Comparison of ENCODE assay signal across 19 cellular contexts in genomic region chr7:1908823-1909420, GRCh38.
DNase-seq lines count a peak whose midpoint lies in the region; ATAC-seq, FAIRE-seq and TF ChIP-seq lines count a peak whose summit lies in the region.
"Had no signal": no experiment of that assay in that cellular context is flagged by ENCODE, and none has a peak within 500 bp of the region (broad histone marks: within the 10 kb centered on the region; RNA-seq: fewer than 3 reads in every experiment).

No MANE protein-coding gene starts in this region.

- peaks cover 0 to 8% of the 10 kb centered on the region in 2 donors for H3K4me1 ChIP-seq in right atrium auricular region
- no peaks in the 10 kb centered on the region; a peak in 1 of 7 replicates for H3K4me1 ChIP-seq in H1 (replicated peaks in 1 of 4; ENCODE audit: control insufficient read depth in 3 of 4, insufficient read depth in 4 of 4, low read length in 3 of 4)

- ATAC-seq in left ventricle myocardium superior = no peak
- ATAC-seq in CD4-positive, alpha-beta T cell (ENCODE audit: poor library complexity) = no peak
- ATAC-seq: GM12878 had no signal

- H3K36me3 Mint-ChIP-seq in CD4-positive, alpha-beta T cell (ENCODE audit: low read depth) = peaks cover 54% of the 10 kb centered on the region
- H3K36me3 Mint-ChIP-seq in neural crest cell (ENCODE audit: low read depth) = no peaks in the 10 kb centered on the region
- no peaks in the 10 kb centered on the region for H3K36me3 Mint-ChIP-seq in activated CD4-positive, alpha-beta T cell treated with anti-CD3 and anti-CD28 coated beads, Interleukin-2, amount 10 ng/mL, durations not matched to agents 7 days and 5 days (ENCODE audit: low read depth)

- H3K4me3 ChIP-seq in right atrium auricular region = no peak overlapping the region
- no peak overlapping the region for H3K4me3 ChIP-seq in H1 (ENCODE audit: extremely low read depth in 1 of 4, insufficient read depth in 2 of 4, low read depth in 3 of 4, low read length in 4 of 4)
- H3K4me3 ChIP-seq: GM12878, GM23248 had no signal

- H4K8ac ChIP-seq in H1 (ENCODE audit: extremely low read depth, insufficient read depth, low read length) = peak overlapping the region; percentile 14; the same call in 1 of the 2 replicates

- peak overlapping the region; percentile 2 for H3K4me3 Mint-ChIP-seq in CD4-positive, alpha-beta T cell
- no peak overlapping the region for H3K4me3 Mint-ChIP-seq in neural crest cell
- H3K4me3 Mint-ChIP-seq in activated CD4-positive, alpha-beta T cell treated with anti-CD3 and anti-CD28 coated beads, Interleukin-2, amount 10 ng/mL, durations not matched to agents 7 days and 5 days = no peak overlapping the region
- H3K4me3 Mint-ChIP-seq: CD4-positive, alpha-beta memory T cell had no signal

- H3K27me3 ChIP-seq in right atrium auricular region (no peaks in the 10 kb centered on the region), H1 (replicated peaks in 1 of 4; ENCODE audit: control insufficient read depth in 3 of 4, extremely low read depth in 1 of 4, insufficient read depth in 3 of 4, low read length in 3 of 4) (no peaks in the 10 kb centered on the region)
- no peaks in the 10 kb centered on the region for H3K27me3 ChIP-seq in CD4-positive, alpha-beta T cell (ENCODE audit: control insufficient read depth, insufficient read depth, low read length)

- no peak overlapping the region for H2BK5ac ChIP-seq in H1 (ENCODE audit: low read depth, low read length)

- H2AK5ac ChIP-seq in H1 (ENCODE audit: low read depth, low read length) = no peak overlapping the region

- H3K4ac ChIP-seq in H1 (replicated peaks; ENCODE audit: insufficient read length, low read depth, low read length) = no peak overlapping the region

- 91% methylated on average over 24 of the region's 24 CpGs; no CpG with 5 or more reads in 1 of the 2 experiments for WGBS in H1 (ENCODE audit: extremely low coverage in 1 of 2, insufficient coverage in 1 of 2, insufficient read length in 1 of 2, insufficient replicate concordance in 2 of 2, low coverage in 1 of 2, low lambda C conversion rate in 2 of 2, missing lambda C conversion rate in 1 of 2), 2 experiments

- peaks cover 0 to 5% of the 10 kb centered on the region in 2 experiments for H4K20me1 ChIP-seq in H1 (replicated peaks in 1 of 2; ENCODE audit: control insufficient read depth in 1 of 2, insufficient read depth in 2 of 2, low read length in 2 of 2)

- no peaks in the 10 kb centered on the region for H3K79me1 ChIP-seq in H1 (ENCODE audit: low read depth, low read length)

- no peak for TF ChIP-seq POLR2A in H1 (IDR thresholded peaks at IDR 0.05; ENCODE audit: control extremely low read depth in 1 of 2, low read depth in 2 of 2, low read length in 2 of 2)

- FAIRE-seq in H1 (lab: Jason Lieb, UNC) = no peak
- FAIRE-seq: A204.1, GM12878, GM19239, H54 had no signal

- no peaks in the 10 kb centered on the region for H3K23me2 ChIP-seq in H1 (ENCODE audit: low read depth, low read length)

- no peak overlapping the region for H3K23ac ChIP-seq in H1 (ENCODE audit: insufficient read length)

- H3K9me3 Mint-ChIP-seq in CD4-positive, alpha-beta T cell = no peaks in the 10 kb centered on the region
- H3K9me3 Mint-ChIP-seq in neural crest cell = no peaks in the 10 kb centered on the region
- no peaks in the 10 kb centered on the region for H3K9me3 Mint-ChIP-seq in activated CD4-positive, alpha-beta T cell treated with anti-CD3 and anti-CD28 coated beads, Interleukin-2, amount 10 ng/mL, durations not matched to agents 7 days and 5 days
- H3K9me3 Mint-ChIP-seq: CD4-positive, alpha-beta memory T cell had no signal

- H3K79me2 ChIP-seq in H1 (ENCODE audit: control insufficient read depth in 1 of 2, insufficient read depth in 2 of 2, low read length in 2 of 2) = no peaks in the 10 kb centered on the region

- H3K56ac ChIP-seq in H1 (replicated peaks; ENCODE audit: insufficient read length, low read depth, low read length) = no peak overlapping the region

- no peak overlapping the region for H2BK15ac ChIP-seq in H1 (ENCODE audit: low read length)

- intact Hi-C loops in left ventricle myocardium superior (cut with micrococcal nuclease) = no loop called here
- intact Hi-C loops in CD4-positive, alpha-beta T cell (cut with DNase I, micrococcal nuclease) = no loop called here

- no peak overlapping the region for H4K91ac ChIP-seq in H1 (replicated peaks; ENCODE audit: insufficient read length, low read length)

- H3K18ac ChIP-seq in H1 (ENCODE audit: extremely low read depth, low read length) = no peak overlapping the region

- DNase-seq in left ventricle myocardium superior (peak; percentile 27), right atrium auricular region (ENCODE audit: low spot score) (no peak), H1 (ENCODE audit: low read depth in 1 of 2, low spot score in 2 of 2) (no peak), neural crest cell (ENCODE audit: low read depth, low spot score) (no peak), inferior parietal cortex (ENCODE audit: extremely low spot score) (no peak)
- no peak for DNase-seq in CD4-positive, alpha-beta T cell
- DNase-seq in activated CD4-positive, alpha-beta T cell treated with anti-CD3 and anti-CD28 coated beads, Interleukin-2, amount 10 ng/mL, durations not matched to agents 7 days and 5 days = no peak
- DNase-seq: ACHN; Calu3; CD4-positive, alpha-beta memory T cell; DMS79 treated with DMSO at 0.1 percent for 48 hours; GF-D8; GM23248; HCEC 1CT had no signal

- H4K5ac ChIP-seq in H1 (ENCODE audit: insufficient read length, low read depth, low read length) = no peak overlapping the region

- POLR2A ChIA-PET in CD4-positive, alpha-beta T cell (lab: Charles Lee) = no interaction called here
- POLR2A ChIA-PET in H1 (lab: Charles Lee; ENCODE audit: partially characterized antibody) = no interaction called here
- POLR2A ChIA-PET in activated CD4-positive, alpha-beta T cell treated with anti-CD3 and anti-CD28 coated beads, Interleukin-2, amount 10 ng/mL, durations not matched to agents 7 days and 5 days (lab: Charles Lee) = no interaction called here

- H3K27ac ChIP-seq in right atrium auricular region (no peak overlapping the region), H1 (ENCODE audit: low read depth, low read length) (no peak overlapping the region)
- H3K27ac ChIP-seq in CD4-positive, alpha-beta T cell (ENCODE audit: low read depth, low read length) = no peak overlapping the region
- H3K27ac ChIP-seq: C4-2B, GM23248 had no signal

- H3K36me3 ChIP-seq in right atrium auricular region = no peaks in the 10 kb centered on the region
- H3K36me3 ChIP-seq in H1 (ENCODE audit: control insufficient read depth in 2 of 4, insufficient read depth in 4 of 4, low read length in 3 of 4) = no peaks in the 10 kb centered on the region; a peak in 1 of 8 replicates

- H3K27ac Mint-ChIP-seq in CD4-positive, alpha-beta T cell = peak overlapping the region; percentile 71
- peak overlapping the region; percentile 35 for H3K27ac Mint-ChIP-seq in neural crest cell (ENCODE audit: unreplicated experiment)
- no peak overlapping the region for H3K27ac Mint-ChIP-seq in activated CD4-positive, alpha-beta T cell treated with anti-CD3 and anti-CD28 coated beads, Interleukin-2, amount 10 ng/mL, durations not matched to agents 7 days and 5 days

- TF ChIP-seq RAD21 in H1 (IDR thresholded peaks at IDR 0.05 in 1 of 2, conservative IDR thresholded peaks at IDR 0.05 in 1 of 2; ENCODE audit: low read depth in 2 of 2, low read length in 2 of 2) = no peak

- TF ChIP-seq CTCF in right atrium auricular region (IDR thresholded peaks at IDR 0.05) (no peak), H1 (IDR thresholded peaks at IDR 0.05; ENCODE audit: control extremely low read depth in 1 of 3, insufficient read depth in 1 of 3, low read depth in 1 of 3, low read length in 3 of 3) (no peak), neural crest cell (conservative IDR thresholded peaks at IDR 0.05) (no peak)
- TF ChIP-seq CTCF in CD4-positive, alpha-beta T cell (IDR thresholded peaks at IDR 0.05) = no peak

- H2AFZ ChIP-seq in H1 (ENCODE audit: low read length) = no peak overlapping the region
- H2AFZ ChIP-seq: GM23248 had no signal

- H3K14ac ChIP-seq in H1 (ENCODE audit: insufficient read length) = no peak overlapping the region

- TF ChIP-seq EP300 in H1 (IDR thresholded peaks at IDR 0.05; ENCODE audit: borderline replicate concordance in 1 of 2, low read depth in 2 of 2, low read length in 2 of 2) = no peak

- H3K9me3 ChIP-seq in right atrium auricular region (no peaks in the 10 kb centered on the region), H1 (ENCODE audit: insufficient read depth in 2 of 2, low read depth in 1 of 2, low read length in 1 of 2) (no peaks in the 10 kb centered on the region)
- no peaks in the 10 kb centered on the region for H3K9me3 ChIP-seq in CD4-positive, alpha-beta T cell (ENCODE audit: control insufficient read depth, low read length)

- no peak overlapping the region for H2BK20ac ChIP-seq in H1 (ENCODE audit: low read length)

- H3K27me3 Mint-ChIP-seq in CD4-positive, alpha-beta T cell = no peaks in the 10 kb centered on the region
- H3K27me3 Mint-ChIP-seq in neural crest cell (ENCODE audit: low read depth) = no peaks in the 10 kb centered on the region
- H3K27me3 Mint-ChIP-seq in activated CD4-positive, alpha-beta T cell treated with anti-CD3 and anti-CD28 coated beads, Interleukin-2, amount 10 ng/mL, durations not matched to agents 7 days and 5 days = no peaks in the 10 kb centered on the region
- H3K27me3 Mint-ChIP-seq: CD4-positive, alpha-beta memory T cell had no signal

- no peak overlapping the region for H3K4me2 ChIP-seq in H1 (ENCODE audit: insufficient read depth in 1 of 2, low read depth in 2 of 2, low read length in 2 of 2)

- CTCF ChIA-PET in CD4-positive, alpha-beta T cell (lab: Charles Lee) = no interaction called here
- CTCF ChIA-PET in H1 (lab: Charles Lee; ENCODE audit: partially characterized antibody) = interaction anchor here (4.1 kb wide), 1 partner anchor 25 kb away, joined by 21 read pairs; no protein-coding TSS in a partner anchor
- CTCF ChIA-PET in activated CD4-positive, alpha-beta T cell treated with anti-CD3 and anti-CD28 coated beads, Interleukin-2, amount 10 ng/mL, durations not matched to agents 7 days and 5 days (lab: Charles Lee) = no interaction called here

- no peak overlapping the region for H2BK120ac ChIP-seq in H1 (replicated peaks; ENCODE audit: low read depth, low read length)

- H3K9ac ChIP-seq in H1 (replicated peaks in 1 of 4; ENCODE audit: extremely low read depth in 1 of 4, low read depth in 3 of 4, low read length in 3 of 4) = no peak overlapping the region
- H3K9ac ChIP-seq: GM23248 had no signal

- H2BK12ac ChIP-seq in H1 (ENCODE audit: low read depth, low read length) = no peak overlapping the region

- H3K4me1 Mint-ChIP-seq in CD4-positive, alpha-beta T cell (ENCODE audit: low read depth) = peaks cover 10% of the 10 kb centered on the region
- peaks cover 4% of the 10 kb centered on the region for H3K4me1 Mint-ChIP-seq in neural crest cell
- H3K4me1 Mint-ChIP-seq in activated CD4-positive, alpha-beta T cell treated with anti-CD3 and anti-CD28 coated beads, Interleukin-2, amount 10 ng/mL, durations not matched to agents 7 days and 5 days = no peaks in the 10 kb centered on the region

TF ChIP-seq in H1, 55 proteins besides CTCF, POLR2A, EP300 and RAD21:
- no peak for TF ChIP-seq RNF2 (IDR thresholded peaks at IDR 0.05; ENCODE audit: borderline replicate concordance, low read depth, low read length, missing control alignments, poor library complexity, severe bottlenecking)
